In genomic region chr5:148512498-148512897, GRCh38 we compare ENCODE assay signal across 6 cellular contexts.
"Had no signal": no experiment of that assay in that cellular context is flagged by ENCODE, and none has a peak within 500 bp of the region (broad histone marks: within the 10 kb centered on the region; RNA-seq: fewer than 3 reads in every experiment).

No MANE protein-coding gene starts in this region.

- DNase-seq: IMR-90, KBM-7, KG1 had no signal

- ATAC-seq: HepG2, K562 had no signal

- H3K27ac ChIP-seq: HL-60 had no signal

- H3K4me3 ChIP-seq: K562 had no signal
